Comparison of ENCODE assay signal across 1 cellular context in the genomic region with DNA sequence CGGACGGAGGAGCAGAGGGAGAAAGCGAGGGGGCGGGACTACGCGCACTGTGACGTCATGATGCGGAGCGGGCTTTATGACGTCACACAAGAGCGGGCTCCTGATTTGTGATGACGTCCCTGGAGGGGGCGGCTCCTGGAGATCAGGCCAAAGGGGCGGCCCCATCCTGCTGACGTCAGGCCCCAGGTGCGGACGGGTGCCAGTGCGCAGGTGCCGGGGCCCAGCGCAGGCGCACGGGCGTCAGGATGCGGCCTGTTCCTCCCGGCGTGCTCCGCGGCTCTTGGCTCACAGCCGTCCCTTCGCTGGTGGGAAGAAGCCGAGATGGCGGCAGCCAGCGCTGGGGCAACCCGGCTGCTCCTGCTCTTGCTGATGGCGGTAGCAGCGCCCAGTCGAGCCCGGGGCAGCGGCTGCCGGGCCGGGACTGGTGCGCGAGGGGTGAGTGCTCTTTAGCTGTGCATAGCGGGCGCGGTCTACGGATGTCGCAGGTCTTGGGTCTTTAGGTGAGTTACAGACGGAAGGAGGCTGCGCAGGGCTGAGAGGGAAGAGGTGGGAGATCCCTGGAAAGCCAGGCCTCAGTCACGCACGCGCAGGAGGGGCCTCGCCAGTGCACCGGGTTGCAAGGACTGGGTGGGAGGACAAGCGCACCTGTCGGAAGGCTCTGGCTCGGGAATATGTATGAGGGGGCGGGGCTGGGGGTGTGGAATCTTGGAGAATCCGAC.
TF ChIP-seq lines count a peak whose summit lies in the region.

A gene (plus strand): TSS at position 284 of the 719 bp plus-strand sequence. CDS start 38 bp downstream, at position 322.
A gene (minus strand): TSS at position 625 of the 719 bp plus-strand sequence. CDS start 460 bp downstream, at position 165.

TF ChIP-seq in K562, 482 proteins besides CTCF, POLR2A, EP300 and RAD21 (continued from another document and continues in another):
- TF ChIP-seq ZBED1 (IDR thresholded peaks at IDR 0.05) (no peak), ZEB2 (IDR thresholded peaks at IDR 0.05) (peak; percentile 13; the same call in 1 of the 2 replicates), LEF1 (IDR thresholded peaks at IDR 0.05) (no peak), ZNF3 (CRISPR knock-in tag; IDR thresholded peaks at IDR 0.05) (no peak), TAF7 (tag; IDR thresholded peaks at IDR 0.05) (peak; percentile 76), HNRNPK (IDR thresholded peaks at IDR 0.05; ENCODE audit: low read depth, low read length, poor library complexity, severe bottlenecking) (no peak), SIX5 (IDR thresholded peaks at IDR 0.05; ENCODE audit: borderline replicate concordance in 1 of 2, insufficient read depth in 1 of 2, low read depth in 1 of 2, low read length in 2 of 2) (no peak), NUFIP1 (IDR thresholded peaks at IDR 0.05; ENCODE audit: partially characterized antibody) (no peak), ILF3 (IDR thresholded peaks at IDR 0.05; ENCODE audit: borderline replicate concordance) (no peak), BRD4 (IDR thresholded peaks at IDR 0.05) (0 out of 2 replicates have a peak, but pooled peaks have one; percentile 21), CBFB (CRISPR knock-in tag; IDR thresholded peaks at IDR 0.05) (no peak), ZNF121 (CRISPR knock-in tag; conservative IDR thresholded peaks at IDR 0.05) (no peak), GATAD2A (IDR thresholded peaks at IDR 0.05) (no peak), RCOR1 (IDR thresholded peaks at IDR 0.05; ENCODE audit: borderline replicate concordance in 1 of 2, low read depth in 2 of 2, low read length in 2 of 2) (peak; percentile 56 to 97; a peak in 3 of 4 replicates), KDM2B (CRISPR knock-in tag; IDR thresholded peaks at IDR 0.05) (0 out of 2 replicates have a peak, but pooled peaks have one; percentile 18), CHCHD3 (CRISPR knock-in tag; IDR thresholded peaks at IDR 0.05) (no peak), KDM5B (IDR thresholded peaks at IDR 0.05; ENCODE audit: insufficient replicate concordance, low read depth, low read length) (peak; percentile 95), ZNF354B (CRISPR knock-in tag; IDR thresholded peaks at IDR 0.05) (no peak), NR1H2 (CRISPR knock-in tag; IDR thresholded peaks at IDR 0.05) (no peak), ZNF717 (CRISPR knock-in tag; IDR thresholded peaks at IDR 0.05) (no peak), ZNF431 (CRISPR knock-in tag; IDR thresholded peaks at IDR 0.05) (no peak), ELF1 (tag; IDR thresholded peaks at IDR 0.05) (no peak), ERF (CRISPR knock-in tag; IDR thresholded peaks at IDR 0.05) (no peak), THRAP3 (IDR thresholded peaks at IDR 0.05; ENCODE audit: borderline replicate concordance) (no peak), YY1 (IDR thresholded peaks at IDR 0.05; ENCODE audit: borderline replicate concordance in 1 of 3, control insufficient read depth in 1 of 3, extremely low read depth in 1 of 3, insufficient read depth in 3 of 3, insufficient read length in 1 of 3, insufficient replicate concordance in 2 of 3, low read depth in 1 of 3, low read length in 2 of 3) (peak; percentile 60 to 88 (median 87)), XRCC5 (IDR thresholded peaks at IDR 0.05; ENCODE audit: low read depth, low read length) (no peak), PHB2 (IDR thresholded peaks at IDR 0.05; ENCODE audit: low read depth) (no peak), PML (IDR thresholded peaks at IDR 0.05; ENCODE audit: low read length) (peak; percentile 54; the same call in 1 of the 2 replicates), NCOA1 (IDR thresholded peaks at IDR 0.05; ENCODE audit: low read depth) (peak; percentile 99), ETV5 (CRISPR knock-in tag; IDR thresholded peaks at IDR 0.05; ENCODE audit: low read depth) (0 out of 2 replicates have a peak, but pooled peaks have one; percentile 55), GATA2 (CRISPR knock-in tag; IDR thresholded peaks at IDR 0.05) (no peak), ZKSCAN3 (CRISPR knock-in tag; IDR thresholded peaks at IDR 0.05) (no peak), ZNF324 (CRISPR knock-in tag; IDR thresholded peaks at IDR 0.05) (no peak), SP1 (CRISPR knock-in tag; IDR thresholded peaks at IDR 0.05) (peak; percentile 98), C11orf30 (IDR thresholded peaks at IDR 0.05; ENCODE audit: low read depth) (peak; percentile 59), MCM5 (IDR thresholded peaks at IDR 0.05; ENCODE audit: low read depth) (no peak), EHMT2 (IDR thresholded peaks at IDR 0.05) (no peak), TBL1XR1 (IDR thresholded peaks at IDR 0.05; ENCODE audit: low read length in 2 of 2) (peak in 1 of 2 experiments; percentile 94; a peak in 2 of 4 replicates), ILK (tag; IDR thresholded peaks at IDR 0.05; ENCODE audit: borderline replicate concordance, low read depth) (no peak)
- TF ChIP-seq, protein P1, sequence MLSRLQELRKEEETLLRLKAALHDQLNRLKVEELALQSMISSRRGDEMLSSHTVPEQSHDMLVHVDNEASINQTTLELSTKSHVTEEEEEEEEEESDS (CRISPR knock-in tag; IDR thresholded peaks at IDR 0.05): no peak
- TF ChIP-seq, protein P2, sequence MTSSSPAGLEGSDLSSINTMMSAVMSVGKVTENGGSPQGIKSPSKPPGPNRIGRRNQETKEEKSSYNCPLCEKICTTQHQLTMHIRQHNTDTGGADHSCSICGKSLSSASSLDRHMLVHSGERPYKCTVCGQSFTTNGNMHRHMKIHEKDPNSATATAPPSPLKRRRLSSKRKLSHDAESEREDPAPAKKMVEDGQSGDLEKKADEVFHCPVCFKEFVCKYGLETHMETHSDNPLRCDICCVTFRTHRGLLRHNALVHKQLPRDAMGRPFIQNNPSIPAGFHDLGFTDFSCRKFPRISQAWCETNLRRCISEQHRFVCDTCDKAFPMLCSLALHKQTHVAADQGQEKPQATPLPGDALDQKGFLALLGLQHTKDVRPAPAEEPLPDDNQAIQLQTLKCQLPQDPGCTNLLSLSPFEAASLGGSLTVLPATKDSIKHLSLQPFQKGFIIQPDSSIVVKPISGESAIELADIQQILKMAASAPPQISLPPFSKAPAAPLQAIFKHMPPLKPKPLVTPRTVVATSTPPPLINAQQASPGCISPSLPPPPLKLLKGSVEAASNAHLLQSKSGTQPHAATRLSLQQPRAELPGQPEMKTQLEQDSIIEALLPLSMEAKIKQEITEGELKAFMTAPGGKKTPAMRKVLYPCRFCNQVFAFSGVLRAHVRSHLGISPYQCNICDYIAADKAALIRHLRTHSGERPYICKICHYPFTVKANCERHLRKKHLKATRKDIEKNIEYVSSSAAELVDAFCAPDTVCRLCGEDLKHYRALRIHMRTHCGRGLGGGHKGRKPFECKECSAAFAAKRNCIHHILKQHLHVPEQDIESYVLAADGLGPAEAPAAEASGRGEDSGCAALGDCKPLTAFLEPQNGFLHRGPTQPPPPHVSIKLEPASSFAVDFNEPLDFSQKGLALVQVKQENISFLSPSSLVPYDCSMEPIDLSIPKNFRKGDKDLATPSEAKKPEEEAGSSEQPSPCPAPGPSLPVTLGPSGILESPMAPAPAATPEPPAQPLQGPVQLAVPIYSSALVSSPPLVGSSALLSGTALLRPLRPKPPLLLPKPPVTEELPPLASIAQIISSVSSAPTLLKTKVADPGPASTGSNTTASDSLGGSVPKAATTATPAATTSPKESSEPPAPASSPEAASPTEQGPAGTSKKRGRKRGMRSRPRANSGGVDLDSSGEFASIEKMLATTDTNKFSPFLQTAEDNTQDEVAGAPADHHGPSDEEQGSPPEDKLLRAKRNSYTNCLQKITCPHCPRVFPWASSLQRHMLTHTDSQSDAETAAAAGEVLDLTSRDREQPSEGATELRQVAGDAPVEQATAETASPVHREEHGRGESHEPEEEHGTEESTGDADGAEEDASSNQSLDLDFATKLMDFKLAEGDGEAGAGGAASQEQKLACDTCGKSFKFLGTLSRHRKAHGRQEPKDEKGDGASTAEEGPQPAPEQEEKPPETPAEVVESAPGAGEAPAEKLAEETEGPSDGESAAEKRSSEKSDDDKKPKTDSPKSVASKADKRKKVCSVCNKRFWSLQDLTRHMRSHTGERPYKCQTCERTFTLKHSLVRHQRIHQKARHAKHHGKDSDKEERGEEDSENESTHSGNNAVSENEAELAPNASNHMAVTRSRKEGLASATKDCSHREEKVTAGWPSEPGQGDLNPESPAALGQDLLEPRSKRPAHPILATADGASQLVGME (CRISPR knock-in tag; IDR thresholded peaks at IDR 0.05): no peak
- TF ChIP-seq, protein P3, sequence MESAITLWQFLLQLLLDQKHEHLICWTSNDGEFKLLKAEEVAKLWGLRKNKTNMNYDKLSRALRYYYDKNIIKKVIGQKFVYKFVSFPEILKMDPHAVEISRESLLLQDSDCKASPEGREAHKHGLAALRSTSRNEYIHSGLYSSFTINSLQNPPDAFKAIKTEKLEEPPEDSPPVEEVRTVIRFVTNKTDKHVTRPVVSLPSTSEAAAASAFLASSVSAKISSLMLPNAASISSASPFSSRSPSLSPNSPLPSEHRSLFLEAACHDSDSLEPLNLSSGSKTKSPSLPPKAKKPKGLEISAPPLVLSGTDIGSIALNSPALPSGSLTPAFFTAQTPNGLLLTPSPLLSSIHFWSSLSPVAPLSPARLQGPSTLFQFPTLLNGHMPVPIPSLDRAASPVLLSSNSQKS (CRISPR knock-in tag; IDR thresholded peaks at IDR 0.05): no peak
- TF ChIP-seq, protein P4, sequence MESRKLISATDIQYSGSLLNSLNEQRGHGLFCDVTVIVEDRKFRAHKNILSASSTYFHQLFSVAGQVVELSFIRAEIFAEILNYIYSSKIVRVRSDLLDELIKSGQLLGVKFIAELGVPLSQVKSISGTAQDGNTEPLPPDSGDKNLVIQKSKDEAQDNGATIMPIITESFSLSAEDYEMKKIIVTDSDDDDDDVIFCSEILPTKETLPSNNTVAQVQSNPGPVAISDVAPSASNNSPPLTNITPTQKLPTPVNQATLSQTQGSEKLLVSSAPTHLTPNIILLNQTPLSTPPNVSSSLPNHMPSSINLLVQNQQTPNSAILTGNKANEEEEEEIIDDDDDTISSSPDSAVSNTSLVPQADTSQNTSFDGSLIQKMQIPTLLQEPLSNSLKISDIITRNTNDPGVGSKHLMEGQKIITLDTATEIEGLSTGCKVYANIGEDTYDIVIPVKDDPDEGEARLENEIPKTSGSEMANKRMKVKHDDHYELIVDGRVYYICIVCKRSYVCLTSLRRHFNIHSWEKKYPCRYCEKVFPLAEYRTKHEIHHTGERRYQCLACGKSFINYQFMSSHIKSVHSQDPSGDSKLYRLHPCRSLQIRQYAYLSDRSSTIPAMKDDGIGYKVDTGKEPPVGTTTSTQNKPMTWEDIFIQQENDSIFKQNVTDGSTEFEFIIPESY (CRISPR knock-in tag; IDR thresholded peaks at IDR 0.05): peak; percentile 95
- TF ChIP-seq, protein P5, sequence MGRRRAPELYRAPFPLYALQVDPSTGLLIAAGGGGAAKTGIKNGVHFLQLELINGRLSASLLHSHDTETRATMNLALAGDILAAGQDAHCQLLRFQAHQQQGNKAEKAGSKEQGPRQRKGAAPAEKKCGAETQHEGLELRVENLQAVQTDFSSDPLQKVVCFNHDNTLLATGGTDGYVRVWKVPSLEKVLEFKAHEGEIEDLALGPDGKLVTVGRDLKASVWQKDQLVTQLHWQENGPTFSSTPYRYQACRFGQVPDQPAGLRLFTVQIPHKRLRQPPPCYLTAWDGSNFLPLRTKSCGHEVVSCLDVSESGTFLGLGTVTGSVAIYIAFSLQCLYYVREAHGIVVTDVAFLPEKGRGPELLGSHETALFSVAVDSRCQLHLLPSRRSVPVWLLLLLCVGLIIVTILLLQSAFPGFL (CRISPR knock-in tag; IDR thresholded peaks at IDR 0.05): no peak
- TF ChIP-seq, protein P6, sequence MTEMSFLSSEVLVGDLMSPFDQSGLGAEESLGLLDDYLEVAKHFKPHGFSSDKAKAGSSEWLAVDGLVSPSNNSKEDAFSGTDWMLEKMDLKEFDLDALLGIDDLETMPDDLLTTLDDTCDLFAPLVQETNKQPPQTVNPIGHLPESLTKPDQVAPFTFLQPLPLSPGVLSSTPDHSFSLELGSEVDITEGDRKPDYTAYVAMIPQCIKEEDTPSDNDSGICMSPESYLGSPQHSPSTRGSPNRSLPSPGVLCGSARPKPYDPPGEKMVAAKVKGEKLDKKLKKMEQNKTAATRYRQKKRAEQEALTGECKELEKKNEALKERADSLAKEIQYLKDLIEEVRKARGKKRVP (CRISPR knock-in tag; IDR thresholded peaks at IDR 0.05): no peak; the same call in 1 of the 2 replicates
- TF ChIP-seq, protein P7, sequence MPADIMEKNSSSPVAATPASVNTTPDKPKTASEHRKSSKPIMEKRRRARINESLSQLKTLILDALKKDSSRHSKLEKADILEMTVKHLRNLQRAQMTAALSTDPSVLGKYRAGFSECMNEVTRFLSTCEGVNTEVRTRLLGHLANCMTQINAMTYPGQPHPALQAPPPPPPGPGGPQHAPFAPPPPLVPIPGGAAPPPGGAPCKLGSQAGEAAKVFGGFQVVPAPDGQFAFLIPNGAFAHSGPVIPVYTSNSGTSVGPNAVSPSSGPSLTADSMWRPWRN (IDR thresholded peaks at IDR 0.05; ENCODE audit: low read depth): no peak
- TF ChIP-seq, protein P8, sequence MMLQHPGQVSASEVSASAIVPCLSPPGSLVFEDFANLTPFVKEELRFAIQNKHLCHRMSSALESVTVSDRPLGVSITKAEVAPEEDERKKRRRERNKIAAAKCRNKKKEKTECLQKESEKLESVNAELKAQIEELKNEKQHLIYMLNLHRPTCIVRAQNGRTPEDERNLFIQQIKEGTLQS (IDR thresholded peaks at IDR 0.05): peak; percentile 99
- TF ChIP-seq, protein P8 (CRISPR knock-in tag; conservative IDR thresholded peaks at IDR 0.05): no peak
- TF ChIP-seq, protein P9, sequence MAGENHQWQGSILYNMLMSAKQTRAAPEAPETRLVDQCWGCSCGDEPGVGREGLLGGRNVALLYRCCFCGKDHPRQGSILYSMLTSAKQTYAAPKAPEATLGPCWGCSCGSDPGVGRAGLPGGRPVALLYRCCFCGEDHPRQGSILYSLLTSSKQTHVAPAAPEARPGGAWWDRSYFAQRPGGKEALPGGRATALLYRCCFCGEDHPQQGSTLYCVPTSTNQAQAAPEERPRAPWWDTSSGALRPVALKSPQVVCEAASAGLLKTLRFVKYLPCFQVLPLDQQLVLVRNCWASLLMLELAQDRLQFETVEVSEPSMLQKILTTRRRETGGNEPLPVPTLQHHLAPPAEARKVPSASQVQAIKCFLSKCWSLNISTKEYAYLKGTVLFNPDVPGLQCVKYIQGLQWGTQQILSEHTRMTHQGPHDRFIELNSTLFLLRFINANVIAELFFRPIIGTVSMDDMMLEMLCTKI (IDR thresholded peaks at IDR 0.05; ENCODE audit: partially characterized antibody): no peak
- TF ChIP-seq, protein P10, sequence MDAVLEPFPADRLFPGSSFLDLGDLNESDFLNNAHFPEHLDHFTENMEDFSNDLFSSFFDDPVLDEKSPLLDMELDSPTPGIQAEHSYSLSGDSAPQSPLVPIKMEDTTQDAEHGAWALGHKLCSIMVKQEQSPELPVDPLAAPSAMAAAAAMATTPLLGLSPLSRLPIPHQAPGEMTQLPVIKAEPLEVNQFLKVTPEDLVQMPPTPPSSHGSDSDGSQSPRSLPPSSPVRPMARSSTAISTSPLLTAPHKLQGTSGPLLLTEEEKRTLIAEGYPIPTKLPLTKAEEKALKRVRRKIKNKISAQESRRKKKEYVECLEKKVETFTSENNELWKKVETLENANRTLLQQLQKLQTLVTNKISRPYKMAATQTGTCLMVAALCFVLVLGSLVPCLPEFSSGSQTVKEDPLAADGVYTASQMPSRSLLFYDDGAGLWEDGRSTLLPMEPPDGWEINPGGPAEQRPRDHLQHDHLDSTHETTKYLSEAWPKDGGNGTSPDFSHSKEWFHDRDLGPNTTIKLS (IDR thresholded peaks at IDR 0.05; ENCODE audit: borderline replicate concordance, low read depth): peak; percentile 38; the same call in 1 of the 2 replicates
